ENCODE assay signal across 18 cellular contexts in the genomic region with DNA sequence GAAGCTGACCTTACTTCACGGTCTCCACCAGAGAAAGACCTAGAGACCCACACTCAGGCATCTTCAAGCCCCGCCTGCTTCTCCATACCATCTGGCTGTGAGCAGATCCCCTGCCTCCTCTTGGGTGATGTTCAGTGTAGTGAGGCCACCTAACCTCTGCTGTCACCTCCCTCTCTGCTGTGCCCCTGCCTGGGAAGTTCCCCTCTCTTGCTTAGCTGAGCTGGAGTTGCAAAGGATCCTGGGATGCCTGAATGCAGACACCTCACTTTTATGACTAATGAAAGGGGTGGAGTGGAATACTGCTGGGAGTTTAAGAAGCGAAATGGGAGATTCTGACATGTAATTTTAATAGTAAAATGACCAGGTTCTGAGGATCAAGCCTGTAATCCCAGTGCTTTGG. TPM values are rescaled to one million over a fixed set of nuclear protein-coding genes. Genes with fewer than 3 reads are reported as not detected.
A peak's percentile ranks its signal among the peaks of the same experiment; 100 is the strongest.
DNase-seq lines count a peak whose midpoint lies in the region; ATAC-seq, FAIRE-seq and TF ChIP-seq lines count a peak whose summit lies in the region.
"Had no signal": no experiment of that assay in that cellular context is flagged by ENCODE, and none has a peak within 500 bp of the region (broad histone marks: within the 10 kb centered on the region; RNA-seq: fewer than 3 reads in every experiment).

No MANE protein-coding gene starts in this region.

- no peak for ATAC-seq in HG03442 (IDR thresholded peaks at IDR 0.05; ENCODE audit: unreplicated experiment)
- ATAC-seq: gastrocnemius medialis had no signal

- peak; percentile 45 for DNase-seq in AG20443 (ENCODE audit: low spot score)
- peak; percentile 18 for DNase-seq in HFFc6
- DNase-seq in astrocyte (ENCODE audit: low read depth), result no peak
- peak; percentile 19 for DNase-seq in mesendoderm
- no peak for DNase-seq in activated T-helper 2 cell treated with anti-CD3 and anti-CD28 coated beads, Interferon-gamma antibody, Interleukin-2, Interleukin-4, amounts not matched to agents 10 μg/mL and 5 μg/mL and 100 μg/mL, durations not matched to agents 14 hours and 24 hours and 36 hours (ENCODE audit: low spot score)
- DNase-seq in hypothalamus (lab: John Stamatoyannopoulos, UW), result no peak
- DNase-seq in SHP77 (lab: John Stamatoyannopoulos, UW), result no peak
- DNase-seq: amygdala; gastrocnemius medialis; GF-D8; naive B cell; NCI-H1694 treated with DMSO at 0.1 percent for 48 hours; NCI-H69; stimulated activated CD4-positive, alpha-beta T cell treated with anti-CD3 and anti-CD28 coated beads, Interleukin-4, amount 100 ng/mL, for 4 hours had no signal

- H3K4ac ChIP-seq in mesendoderm (ENCODE audit: low read depth, low read length), result no peak overlapping the region

- H3K79me1 ChIP-seq in mesendoderm (ENCODE audit: low read length), result no peaks in the 10 kb centered on the region

- H2BK15ac ChIP-seq in mesendoderm (replicated peaks; ENCODE audit: low read depth), result no peak overlapping the region

- H3K27ac ChIP-seq in astrocyte (ENCODE audit: low read depth, low read length) (no peak overlapping the region), mesendoderm (ENCODE audit: low read depth, low read length) (no peak overlapping the region)
- H3K27ac ChIP-seq: C4-2B, gastrocnemius medialis had no signal

- H3K27me3 Mint-ChIP-seq in HFFc6 (ENCODE audit: insufficient read depth), result peaks cover 1% of the 10 kb centered on the region
- peaks cover 60% of the 10 kb centered on the region for H3K27me3 Mint-ChIP-seq in astrocyte (ENCODE audit: low read depth, unreplicated experiment)
- peaks cover 52% of the 10 kb centered on the region for H3K27me3 Mint-ChIP-seq in activated T-helper 2 cell treated with anti-CD3 and anti-CD28 coated beads, Interferon-gamma antibody, Interleukin-2, Interleukin-4, amounts not matched to agents 10 μg/mL and 5 μg/mL and 100 μg/mL, durations not matched to agents 14 hours and 24 hours and 36 hours (ENCODE audit: low read depth)

- no peak overlapping the region for H3K4me2 ChIP-seq in astrocyte (ENCODE audit: low read length)
- H3K4me2 ChIP-seq in mesendoderm (ENCODE audit: low read length), result no peak overlapping the region

- H3K4me1 Mint-ChIP-seq in HFFc6 (ENCODE audit: low read depth) (peaks cover 23% of the 10 kb centered on the region), astrocyte (ENCODE audit: low read depth, unreplicated experiment) (peaks cover 3% of the 10 kb centered on the region)
- peaks cover 18% of the 10 kb centered on the region for H3K4me1 Mint-ChIP-seq in activated T-helper 2 cell treated with anti-CD3 and anti-CD28 coated beads, Interferon-gamma antibody, Interleukin-2, Interleukin-4, amounts not matched to agents 10 μg/mL and 5 μg/mL and 100 μg/mL, durations not matched to agents 14 hours and 24 hours and 36 hours (ENCODE audit: low read depth)

- no peak for FAIRE-seq in astrocyte (lab: Jason Lieb, UNC)
- FAIRE-seq: TTC549 had no signal

- H3K36me3 Mint-ChIP-seq in HFFc6 (ENCODE audit: low read depth), result peaks cover 22% of the 10 kb centered on the region
- H3K36me3 Mint-ChIP-seq in astrocyte (ENCODE audit: low read depth, unreplicated experiment), result peaks cover 7% of the 10 kb centered on the region
- H3K36me3 Mint-ChIP-seq in activated T-helper 2 cell treated with anti-CD3 and anti-CD28 coated beads, Interferon-gamma antibody, Interleukin-2, Interleukin-4, amounts not matched to agents 10 μg/mL and 5 μg/mL and 100 μg/mL, durations not matched to agents 14 hours and 24 hours and 36 hours (ENCODE audit: low read depth), result no peaks in the 10 kb centered on the region

- H3K36me3 ChIP-seq in astrocyte (ENCODE audit: insufficient read depth, low read length), result no peaks in the 10 kb centered on the region
- H3K36me3 ChIP-seq in mesendoderm (ENCODE audit: control insufficient read depth, insufficient read depth, low read length), result no peaks in the 10 kb centered on the region
- H3K36me3 ChIP-seq: gastrocnemius medialis had no signal

- H3K4me3 ChIP-seq in astrocyte (ENCODE audit: insufficient read depth, low read depth, low read length) (no peak overlapping the region), mesendoderm (ENCODE audit: low read length) (no peak overlapping the region)
- H3K4me3 ChIP-seq: gastrocnemius medialis had no signal

- no peak overlapping the region for H3K9ac ChIP-seq in astrocyte (ENCODE audit: low read length)
- no peak overlapping the region for H3K9ac ChIP-seq in mesendoderm (ENCODE audit: low read length)

- H3K4me3 Mint-ChIP-seq in HFFc6 (no peak overlapping the region), astrocyte (ENCODE audit: unreplicated experiment) (no peak overlapping the region)
- H3K4me3 Mint-ChIP-seq in activated T-helper 2 cell treated with anti-CD3 and anti-CD28 coated beads, Interferon-gamma antibody, Interleukin-2, Interleukin-4, amounts not matched to agents 10 μg/mL and 5 μg/mL and 100 μg/mL, durations not matched to agents 14 hours and 24 hours and 36 hours (ENCODE audit: low read depth), result no peak overlapping the region
- H3K4me3 Mint-ChIP-seq: stimulated activated naive CD8-positive, alpha-beta T cell treated with anti-CD3 and anti-CD28 coated beads, Interleukin-15, Interleukin-2, amounts not matched to agents 100 ng/mL and 50 ng/mL, for 24 hours had no signal

- peaks cover 7% of the 10 kb centered on the region for H4K20me1 ChIP-seq in astrocyte (ENCODE audit: insufficient read depth, low read length)

- H3K18ac ChIP-seq in mesendoderm (ENCODE audit: low read length), result no peak overlapping the region

- intact Hi-C loops in activated T-helper 2 cell treated with anti-CD3 and anti-CD28 coated beads, Interferon-gamma antibody, Interleukin-2, Interleukin-4, amounts not matched to agents 10 μg/mL and 5 μg/mL and 100 μg/mL, durations not matched to agents 14 hours and 24 hours and 36 hours (cut with micrococcal nuclease), result loop anchor here (5.0 to 10.0 kb wide), 5 partner anchors 336 to 1736 kb away; partner anchors contain the start of gene TOX3

- TF ChIP-seq CTCF in HFFc6 (IDR thresholded peaks at IDR 0.05) (no peak), astrocyte (IDR thresholded peaks at IDR 0.05; ENCODE audit: insufficient read depth, low read depth, low read length) (no peak)

- H2AK5ac ChIP-seq in mesendoderm (ENCODE audit: low read length), result no peak overlapping the region

- H2AFZ ChIP-seq in astrocyte (ENCODE audit: low read depth, low read length), result no peak overlapping the region

- H3K23ac ChIP-seq in mesendoderm (ENCODE audit: low read length), result no peak overlapping the region

- H3K27ac Mint-ChIP-seq in HFFc6 (no peak overlapping the region), astrocyte (ENCODE audit: unreplicated experiment) (peak overlapping the region; percentile 2)
- H3K27ac Mint-ChIP-seq in activated T-helper 2 cell treated with anti-CD3 and anti-CD28 coated beads, Interferon-gamma antibody, Interleukin-2, Interleukin-4, amounts not matched to agents 10 μg/mL and 5 μg/mL and 100 μg/mL, durations not matched to agents 14 hours and 24 hours and 36 hours, result no peak overlapping the region
- H3K27ac Mint-ChIP-seq: naive B cell; stimulated activated naive CD8-positive, alpha-beta T cell treated with anti-CD3 and anti-CD28 coated beads, Interleukin-15, Interleukin-2, amounts not matched to agents 100 ng/mL and 50 ng/mL, for 24 hours had no signal

- WGBS in mesendoderm (ENCODE audit: extremely low coverage, insufficient coverage, low lambda C conversion rate), result no CpG with 5 or more reads among the region's 3 CpGs

- H3K9me3 ChIP-seq in astrocyte (ENCODE audit: insufficient read depth, low read depth, low read length), result no peaks in the 10 kb centered on the region
- H3K9me3 ChIP-seq: gastrocnemius medialis had no signal

- H3K27me3 ChIP-seq in astrocyte (ENCODE audit: insufficient read depth, low read length) (peaks cover 13% of the 10 kb centered on the region), mesendoderm (ENCODE audit: insufficient read depth, low read length, poor library complexity) (peaks cover 40% of the 10 kb centered on the region)

- H4K8ac ChIP-seq in mesendoderm (ENCODE audit: low read depth, low read length), result no peak overlapping the region

- H2BK120ac ChIP-seq in mesendoderm (ENCODE audit: low read depth, low read length), result no peak overlapping the region

- H3K79me2 ChIP-seq in astrocyte (ENCODE audit: insufficient read depth, low read length), result peaks cover 24% of the 10 kb centered on the region
- no peaks in the 10 kb centered on the region for H3K79me2 ChIP-seq in mesendoderm (ENCODE audit: control insufficient read depth, insufficient read depth, low read length)

- H4K5ac ChIP-seq in mesendoderm (ENCODE audit: low read length), result no peak overlapping the region

- no peak overlapping the region for H3K56ac ChIP-seq in mesendoderm (ENCODE audit: low read length)

- peaks cover 8% of the 10 kb centered on the region for H3K4me1 ChIP-seq in astrocyte (ENCODE audit: insufficient read depth, low read length)
- no peaks in the 10 kb centered on the region for H3K4me1 ChIP-seq in mesendoderm (ENCODE audit: control insufficient read depth, low read depth, low read length)
- H3K4me1 ChIP-seq: gastrocnemius medialis had no signal

- H2BK5ac ChIP-seq in mesendoderm (ENCODE audit: low read length), result no peak overlapping the region

- H3K9me3 Mint-ChIP-seq in HFFc6, result peaks cover 9% of the 10 kb centered on the region
- peaks cover 10% of the 10 kb centered on the region for H3K9me3 Mint-ChIP-seq in astrocyte (ENCODE audit: unreplicated experiment)
- no peaks in the 10 kb centered on the region for H3K9me3 Mint-ChIP-seq in activated T-helper 2 cell treated with anti-CD3 and anti-CD28 coated beads, Interferon-gamma antibody, Interleukin-2, Interleukin-4, amounts not matched to agents 10 μg/mL and 5 μg/mL and 100 μg/mL, durations not matched to agents 14 hours and 24 hours and 36 hours
- H3K9me3 Mint-ChIP-seq: stimulated activated naive CD8-positive, alpha-beta T cell treated with anti-CD3 and anti-CD28 coated beads, Interleukin-15, Interleukin-2, amounts not matched to agents 100 ng/mL and 50 ng/mL, for 24 hours had no signal

RNA-seq across cellular contexts. Expression of gene IRX3, which starts 5.8 kb away (rescaled TPM):
- 10 to 100 TPM in 4 of 6 experiments, 1 to 10 TPM in 2; 5.9 to 19.4 (median 17.3) TPM for total RNA-seq in HFFc6 (2021; fragmentation: NEBNext Ultra II Directional; extraction: Animal tissue kit (Norgen Biotek cat#: 25700))
- 0.72 and 0.75 TPM in 2 replicates for total RNA-seq in astrocyte
- 1.6 TPM for polyA plus RNA-seq in mesendoderm (2013, experiment 1 of 2)
- polyA plus RNA-seq in mesendoderm (2013, experiment 2 of 2), result 2.3 TPM
- 0.74 and 0.96 TPM in 2 replicates for total RNA-seq in activated T-helper 2 cell treated with anti-CD3 and anti-CD28 coated beads, Interferon-gamma antibody, Interleukin-2, Interleukin-4, amounts not matched to agents 10 μg/mL and 5 μg/mL and 100 μg/mL, durations not matched to agents 14 hours and 24 hours and 36 hours

Comparison
In these comparisons a context has a peak if more than half of its experiments do, and no peak if none do; other contexts are left out.
1. DNase-seq: peak in AG20443 (single experiment), HFFc6 (single experiment) and mesendoderm (single experiment); none in astrocyte (single experiment), activated T-helper 2 cell treated with anti-CD3 and anti-CD28 coated beads, Interferon-gamma antibody, Interleukin-2, Interleukin-4, amounts not matched to agents 10 μg/mL and 5 μg/mL and 100 μg/mL, durations not matched to agents 14 hours and 24 hours and 36 hours (single experiment), hypothalamus (0 of 51) and SHP77 (0 of 2).